ENCODE assay signal across 2 cellular contexts in the genomic region with DNA sequence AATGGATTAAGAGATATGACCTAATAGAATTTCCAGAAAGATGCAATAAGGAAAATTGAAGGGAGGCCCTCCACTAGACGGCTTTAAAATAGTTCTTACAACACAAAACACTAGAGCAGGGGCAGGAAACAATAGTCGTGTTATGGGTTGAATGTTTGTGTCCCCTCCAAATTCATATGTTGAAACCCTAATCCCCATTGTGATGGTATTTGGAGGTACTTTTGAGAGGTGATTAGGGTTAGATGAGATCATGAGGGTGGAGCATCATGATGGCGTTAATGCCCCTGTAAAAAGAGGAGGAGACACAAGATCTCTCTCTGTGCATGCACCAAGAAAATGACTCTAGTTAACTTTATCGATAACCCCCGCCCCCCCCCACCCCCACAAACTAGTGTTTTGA.
TF ChIP-seq lines count a peak whose summit lies in the region.

No MANE protein-coding gene starts in this region.

TF ChIP-seq in WTC11, 78 proteins besides CTCF, POLR2A, EP300 and RAD21 (continued from another document):
- TF ChIP-seq, protein P1, sequence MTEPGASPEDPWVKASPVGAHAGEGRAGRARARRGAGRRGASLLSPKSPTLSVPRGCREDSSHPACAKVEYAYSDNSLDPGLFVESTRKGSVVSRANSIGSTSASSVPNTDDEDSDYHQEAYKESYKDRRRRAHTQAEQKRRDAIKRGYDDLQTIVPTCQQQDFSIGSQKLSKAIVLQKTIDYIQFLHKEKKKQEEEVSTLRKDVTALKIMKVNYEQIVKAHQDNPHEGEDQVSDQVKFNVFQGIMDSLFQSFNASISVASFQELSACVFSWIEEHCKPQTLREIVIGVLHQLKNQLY (CRISPR knock-in tag; IDR thresholded peaks at IDR 0.05): no peak
- TF ChIP-seq ZNF671 (CRISPR knock-in tag; IDR thresholded peaks at IDR 0.05): no peak
TF ChIP-seq in WTC11: peak in this region for 0.

TF ChIP-seq in HepG2, 621 proteins besides CTCF, POLR2A, EP300 and RAD21 (continued from another document):
- TF ChIP-seq, protein P2, sequence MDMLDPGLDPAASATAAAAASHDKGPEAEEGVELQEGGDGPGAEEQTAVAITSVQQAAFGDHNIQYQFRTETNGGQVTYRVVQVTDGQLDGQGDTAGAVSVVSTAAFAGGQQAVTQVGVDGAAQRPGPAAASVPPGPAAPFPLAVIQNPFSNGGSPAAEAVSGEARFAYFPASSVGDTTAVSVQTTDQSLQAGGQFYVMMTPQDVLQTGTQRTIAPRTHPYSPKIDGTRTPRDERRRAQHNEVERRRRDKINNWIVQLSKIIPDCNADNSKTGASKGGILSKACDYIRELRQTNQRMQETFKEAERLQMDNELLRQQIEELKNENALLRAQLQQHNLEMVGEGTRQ (IDR thresholded peaks at IDR 0.05; ENCODE audit: low read depth, low read length): no peak
- TF ChIP-seq, protein P2 (CRISPR knock-in tag; IDR thresholded peaks at IDR 0.05; ENCODE audit: borderline replicate concordance): no peak
- TF ChIP-seq ZNF451 (CRISPR knock-in tag; IDR thresholded peaks at IDR 0.05) (no peak), HOXA9 (CRISPR knock-in tag; IDR thresholded peaks at IDR 0.05; ENCODE audit: borderline replicate concordance) (no peak)
